Comparison of ENCODE assay signal across 8 cellular contexts in the genomic region with DNA sequence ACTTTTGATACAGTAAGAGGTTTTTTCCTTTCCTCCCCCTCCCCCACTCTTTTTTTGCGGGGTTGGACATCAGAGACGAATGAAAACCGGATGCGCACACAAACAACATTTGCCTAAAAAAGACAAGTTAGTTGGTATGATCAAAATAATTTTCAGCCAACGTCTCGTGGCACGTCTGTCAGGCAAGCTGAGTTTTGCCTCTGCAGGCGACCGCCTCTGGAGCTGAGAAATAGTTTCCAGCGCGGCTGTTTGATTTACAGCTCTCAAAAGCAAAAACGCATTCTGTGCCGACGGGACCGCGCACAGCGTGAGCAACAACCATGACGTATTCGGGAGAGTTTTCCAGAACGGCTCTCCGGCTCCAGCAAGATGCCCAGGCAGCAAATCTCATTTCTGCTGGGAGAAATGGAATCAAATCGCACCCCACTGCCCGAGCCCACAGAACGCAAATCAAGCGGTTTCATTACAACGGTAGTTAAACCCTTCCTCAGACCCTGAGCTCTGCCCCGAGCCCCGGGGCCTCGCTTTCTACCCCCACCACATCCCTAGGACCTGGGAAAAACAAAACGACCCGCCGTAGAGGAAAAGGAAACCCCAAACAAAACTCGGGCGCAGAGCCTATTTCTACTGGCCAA. TPM values are rescaled to one million over a fixed set of nuclear protein-coding genes. Genes with fewer than 3 reads are reported as not detected.
DNase-seq lines count a peak whose midpoint lies in the region; ATAC-seq and TF ChIP-seq lines count a peak whose summit lies in the region.

No MANE protein-coding gene starts in this region.

- DNase-seq in Ammon's horn (ENCODE audit: low spot score) (peak; percentile 92), astrocyte of the cerebellum (ENCODE audit: low read depth) (peak; percentile 74), NCI-H1048 (lab: John Stamatoyannopoulos, UW) (no peak)

- under 1% methylated on average over 34 of the region's 34 CpGs for WGBS in HUES64

- H3K9me3 ChIP-seq in HUES64 (ENCODE audit: insufficient read depth, low read depth, low read length): no peaks in the 10 kb centered on the region
- H3K9me3 ChIP-seq in iPS-15b (ENCODE audit: control insufficient read depth, insufficient read depth, low read length): no peaks in the 10 kb centered on the region
- H3K9me3 ChIP-seq in skeletal muscle tissue (ENCODE audit: control insufficient read depth in 3 of 3, low read length in 3 of 3): no peaks in the 10 kb centered on the region

- H3K4me1 ChIP-seq in HUES64 (ENCODE audit: insufficient read depth, low read length): peaks cover 10% of the 10 kb centered on the region
- peaks cover 3% of the 10 kb centered on the region for H3K4me1 ChIP-seq in iPS-15b (ENCODE audit: control insufficient read depth, insufficient read depth, low read length)
- peaks cover 22 to 27% (median 25%) of the 10 kb centered on the region in 3 donors for H3K4me1 ChIP-seq in skeletal muscle tissue (ENCODE audit: control insufficient read depth in 3 of 3, insufficient read depth in 3 of 3, low read length in 3 of 3)

- H3K4me3 ChIP-seq in HUES64 (ENCODE audit: low read length) (peak overlapping the region; percentile 77), astrocyte of the cerebellum (ENCODE audit: low read depth, low read length) (peak overlapping the region; percentile 53), iPS-15b (ENCODE audit: low read depth, low read length) (peak overlapping the region; percentile 84), skeletal muscle tissue (ENCODE audit: low read length in 3 of 3) (peak overlapping the region; percentile 76 to 91 (median 85))

- H3K36me3 ChIP-seq in HUES64 (ENCODE audit: insufficient read depth, low read length) (no peaks in the 10 kb centered on the region), iPS-15b (ENCODE audit: control insufficient read depth, insufficient read depth, low read length) (no peaks in the 10 kb centered on the region), skeletal muscle tissue (ENCODE audit: control insufficient read depth in 3 of 3, insufficient read depth in 3 of 3, low read length in 3 of 3) (no peaks in the 10 kb centered on the region)

- no peak for TF ChIP-seq CTCF in astrocyte of the cerebellum (IDR thresholded peaks at IDR 0.05; ENCODE audit: low read depth, low read length, missing control alignments)

- H3K9ac ChIP-seq in HUES64 (ENCODE audit: low read depth, low read length): peak overlapping the region; percentile 88
- peak overlapping the region; percentile 86 for H3K9ac ChIP-seq in iPS-15b (ENCODE audit: low read depth, low read length)
- peak overlapping the region; percentile 91 to 100 (median 99) for H3K9ac ChIP-seq in skeletal muscle tissue (ENCODE audit: low read depth in 1 of 3, low read length in 3 of 3)

- in situ Hi-C loops in astrocyte of the cerebellum (cut with HindIII; ENCODE audit: low sequenced_read_pairs): no loop called here

- H3K27ac ChIP-seq in HUES64 (ENCODE audit: low read depth, low read length): peak overlapping the region; percentile 98
- peak overlapping the region; percentile 99 for H3K27ac ChIP-seq in skeletal muscle tissue (ENCODE audit: low read depth, low read length)

- H3K27me3 ChIP-seq in HUES64 (ENCODE audit: insufficient read depth, low read length) (peaks cover 8% of the 10 kb centered on the region; the same call in 1 of the 2 replicates), iPS-15b (ENCODE audit: control insufficient read depth, insufficient read depth, low read length) (peaks cover 13% of the 10 kb centered on the region), skeletal muscle tissue (ENCODE audit: control insufficient read depth in 3 of 3, insufficient read depth in 3 of 3, low read length in 3 of 3) (no peaks in the 10 kb centered on the region)

- ATAC-seq in GM19397 (IDR thresholded peaks at IDR 0.05; ENCODE audit: unreplicated experiment) (peak; percentile 14), SK-N-SH treated with all-trans-retinoic acid at 6 μM for 48 hours (peak; percentile 53)

TF ChIP-seq in SK-N-SH treated with all-trans-retinoic acid at 6 μM for 48 hours, 23 proteins besides CTCF, POLR2A, EP300 and RAD21:
- TF ChIP-seq BACH2 (CRISPR knock-in tag; IDR thresholded peaks at IDR 0.05; ENCODE audit: borderline replicate concordance): no peak
- 0 out of 2 replicates have a peak, but pooled peaks have one; percentile 61 for TF ChIP-seq CSRNP3 (CRISPR knock-in tag; IDR thresholded peaks at IDR 0.05)
- TF ChIP-seq TCF4 (CRISPR knock-in tag; IDR thresholded peaks at IDR 0.05; ENCODE audit: borderline replicate concordance): no peak
- TF ChIP-seq, protein P1, sequence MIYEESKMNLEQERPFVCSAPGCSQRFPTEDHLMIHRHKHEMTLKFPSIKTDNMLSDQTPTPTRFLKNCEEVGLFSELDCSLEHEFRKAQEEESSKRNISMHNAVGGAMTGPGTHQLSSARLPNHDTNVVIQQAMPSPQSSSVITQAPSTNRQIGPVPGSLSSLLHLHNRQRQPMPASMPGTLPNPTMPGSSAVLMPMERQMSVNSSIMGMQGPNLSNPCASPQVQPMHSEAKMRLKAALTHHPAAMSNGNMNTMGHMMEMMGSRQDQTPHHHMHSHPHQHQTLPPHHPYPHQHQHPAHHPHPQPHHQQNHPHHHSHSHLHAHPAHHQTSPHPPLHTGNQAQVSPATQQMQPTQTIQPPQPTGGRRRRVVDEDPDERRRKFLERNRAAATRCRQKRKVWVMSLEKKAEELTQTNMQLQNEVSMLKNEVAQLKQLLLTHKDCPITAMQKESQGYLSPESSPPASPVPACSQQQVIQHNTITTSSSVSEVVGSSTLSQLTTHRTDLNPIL (CRISPR knock-in tag; IDR thresholded peaks at IDR 0.05; ENCODE audit: low read depth): peak; percentile 58; the same call in 1 of the 2 replicates
- TF ChIP-seq ZFP30 (CRISPR knock-in tag; IDR thresholded peaks at IDR 0.05): no peak
- peak; percentile 62; the same call in 1 of the 2 replicates for TF ChIP-seq ESRRG (CRISPR knock-in tag; IDR thresholded peaks at IDR 0.05)
- TF ChIP-seq OSR1 (CRISPR knock-in tag; IDR thresholded peaks at IDR 0.05): no peak

RNA-seq across cellular contexts. Expression of gene CALM1, which starts 14.2 kb away (rescaled TPM):
- 434 TPM for polyA plus RNA-seq in HUES64 (2013, experiment 1 of 2)
- 461 TPM for polyA plus RNA-seq in HUES64 (2013, experiment 2 of 2)
- 99.7 TPM for total RNA-seq in skeletal muscle tissue

RNA-seq across cellular contexts. Expression of gene NRDE2, which starts 50.9 kb away (rescaled TPM):
- 7.8 TPM for polyA plus RNA-seq in HUES64 (2013, experiment 1 of 2)
- polyA plus RNA-seq in HUES64 (2013, experiment 2 of 2): 6.5 TPM
- 14.6 TPM for total RNA-seq in skeletal muscle tissue
